Comparison of ENCODE assay signal across 8 cellular contexts in genomic region chr17:3845361-3845753, GRCh38. TPM values are rescaled to one million over a fixed set of nuclear protein-coding genes. Genes with fewer than 3 reads are reported as not detected.
DNase-seq lines count a peak whose midpoint lies in the region; ATAC-seq, FAIRE-seq and TF ChIP-seq lines count a peak whose summit lies in the region.

No MANE protein-coding gene starts in this region.

- H3K36me3 ChIP-seq in body of pancreas (replicated peaks in 1 of 2; ENCODE audit: insufficient read depth in 1 of 2, low read depth in 2 of 2) (peaks cover 2 to 7% of the 10 kb centered on the region in 2 donors), kidney epithelial cell (ENCODE audit: control insufficient read depth, insufficient read depth, low read length) (no peaks in the 10 kb centered on the region)

- DNase-seq in GM12891 (ENCODE audit: insufficient read length, low spot score) (peak; percentile 49), RWPE1 (ENCODE audit: low spot score) (peak; percentile 28), body of pancreas (peak in 1 of 4 donors; percentile 26), kidney epithelial cell (ENCODE audit: low read depth) (no peak), H4 (ENCODE audit: low spot score) (no peak)
- DNase-seq in stimulated activated CD4-positive, alpha-beta T cell treated with anti-CD3 and anti-CD28 coated beads, Interleukin-1b, Interleukin-23, amount 100 ng/mL, for 48 hours: peak; percentile 63

- no peaks in the 10 kb centered on the region for H3K9me3 ChIP-seq in body of pancreas

- peak; percentile 7 for ATAC-seq in HG02870 (IDR thresholded peaks at IDR 0.05; ENCODE audit: unreplicated experiment)
- ATAC-seq in body of pancreas: no peak
- no peak for ATAC-seq in GM19452 (IDR thresholded peaks at IDR 0.05; ENCODE audit: unreplicated experiment)

- TF ChIP-seq CTCF in RWPE1 (conservative IDR thresholded peaks at IDR 0.05; ENCODE audit: low read depth) (no peak), body of pancreas (IDR thresholded peaks at IDR 0.05) (no peak), kidney epithelial cell (IDR thresholded peaks at IDR 0.05; ENCODE audit: insufficient read depth, low read length, poor library complexity, severe bottlenecking) (no peak)

- POLR2A ChIA-PET in RWPE1 (lab: Yijun Ruan, JAX; ENCODE audit: low non-redundant PET): interaction anchor here (0.6 kb wide), 1 partner anchor 44 kb away, joined by 5 read pairs; no protein-coding TSS in a partner anchor

- intact Hi-C loops in body of pancreas (cut with DNase I): no loop called here

- CTCF ChIA-PET in RWPE1 (lab: Yijun Ruan, JAX): interaction anchor here (0.6 to 1.4 kb wide), 7 partner anchors 18 to 1452 kb away, joined by 3 to 6 read pairs (median 3); partner anchors contain the start of gene HASPIN

- H3K4me3 ChIP-seq in body of pancreas (peak overlapping the region; percentile 28 to 99), kidney epithelial cell (ENCODE audit: low read depth, low read length) (peak overlapping the region; percentile 96)

- H3K27ac ChIP-seq in RWPE1: peak overlapping the region; percentile 78
- H3K27ac ChIP-seq in body of pancreas: peak overlapping the region in 3 of 4 donors; percentile 64 to 90 (median 84)

- WGBS in body of pancreas, 2 donors: 1 to 3% methylated on average over 7 to 11 of the region's 11 CpGs

- peaks cover 27% of the 10 kb centered on the region for H3K4me1 ChIP-seq in body of pancreas

- no peak for TF ChIP-seq POLR2A in GM12891 (IDR thresholded peaks at IDR 0.05; ENCODE audit: low read depth, low read length)
- no peak for TF ChIP-seq POLR2A in body of pancreas (IDR thresholded peaks at IDR 0.05)

- peak; percentile 55 for FAIRE-seq in GM12891 (lab: Jason Lieb, UNC)

- H3K27me3 ChIP-seq in body of pancreas (no peaks in the 10 kb centered on the region), kidney epithelial cell (ENCODE audit: control insufficient read depth, insufficient read depth, low read length) (no peaks in the 10 kb centered on the region)

TF ChIP-seq in GM12891, 5 proteins besides CTCF, POLR2A, EP300 and RAD21:
- TF ChIP-seq POLR2AphosphoS5 (IDR thresholded peaks at IDR 0.05; ENCODE audit: low read depth, low read length) (no peak), SPI1 (IDR thresholded peaks at IDR 0.05; ENCODE audit: low read depth, low read length) (no peak), POU2F2 (IDR thresholded peaks at IDR 0.05; ENCODE audit: low read depth, low read length) (no peak), PAX5 (IDR thresholded peaks at IDR 0.05; ENCODE audit: insufficient read depth, low read length, severe bottlenecking) (no peak), TAF1 (IDR thresholded peaks at IDR 0.05; ENCODE audit: low read depth, low read length) (no peak)

RNA-seq across cellular contexts. Expression of gene NCBP3, which starts 0.7 kb away (rescaled TPM):
- 14.4 TPM for polyA plus RNA-seq in GM12891 (2012; ENCODE audit: low read depth, missing spikeins)
- 10 to 100 TPM; 23.4 to 34.2 TPM for total RNA-seq in body of pancreas
- total RNA-seq in kidney epithelial cell: 26.1 and 29.1 TPM in 2 replicates
- 4.4 and 6.9 TPM in 2 replicates for total RNA-seq in H4 (2014; rRNA removed; shearing (Covaris generic))

RNA-seq across cellular contexts. Expression of gene ITGAE, which starts 44.4 kb away (rescaled TPM):
- 15.8 TPM for polyA plus RNA-seq in GM12891 (2012; ENCODE audit: low read depth, missing spikeins)
- total RNA-seq in body of pancreas (10 to 100 TPM in 1 of 2 donors, 1 to 10 TPM in 1; 9.1 to 12.9 TPM), kidney epithelial cell (24.7 and 29.7 TPM in 2 replicates)
- 37.6 and 43.0 TPM in 2 replicates for total RNA-seq in H4 (2014; rRNA removed; shearing (Covaris generic))

RNA-seq across cellular contexts. Expression of gene CAMKK1, which starts 47.5 kb away (rescaled TPM):
- 0.64 TPM for polyA plus RNA-seq in GM12891 (2012; ENCODE audit: low read depth, missing spikeins)
- 1 to 10 TPM; 9.2 to 9.3 TPM for total RNA-seq in body of pancreas
- 7.8 and 10.5 TPM in 2 replicates for total RNA-seq in kidney epithelial cell
- total RNA-seq in H4 (2014; rRNA removed; shearing (Covaris generic)): 2.7 and 3.5 TPM in 2 replicates

Comparison
In these comparisons a context has a peak if more than half of its experiments do, and no peak if none do; other contexts are left out.
1. DNase-seq: peak in GM12891 (single experiment), RWPE1 (single experiment) and stimulated activated CD4-positive, alpha-beta T cell treated with anti-CD3 and anti-CD28 coated beads, Interleukin-1b, Interleukin-23, amount 100 ng/mL, for 48 hours (single experiment); none in kidney epithelial cell (single experiment) and H4 (single experiment).